In the genomic region with DNA sequence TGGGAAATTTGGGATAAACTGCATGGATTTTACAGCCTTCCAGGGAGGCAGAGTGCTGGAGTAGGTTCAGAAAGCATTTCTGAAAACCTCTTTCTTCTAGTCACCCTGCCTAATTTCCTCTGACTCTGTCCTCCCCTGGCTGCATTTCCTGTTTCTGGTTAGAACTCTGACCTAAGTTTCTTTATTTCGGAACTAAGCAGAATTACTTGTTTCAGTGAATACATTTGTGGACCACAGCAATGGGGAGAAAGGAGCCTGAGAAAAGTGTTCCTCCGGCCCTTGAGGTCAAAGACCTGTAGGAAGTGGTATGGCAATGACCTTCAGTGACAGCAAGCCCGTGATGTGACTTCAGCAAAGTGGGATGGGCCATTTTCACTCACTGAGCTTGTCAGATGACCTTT, we compare ENCODE assay signal across 10 cellular contexts.
A peak's percentile ranks its signal among the peaks of the same experiment; 100 is the strongest.
DNase-seq lines count a peak whose midpoint lies in the region; ATAC-seq, FAIRE-seq and TF ChIP-seq lines count a peak whose summit lies in the region.
"Had no signal": no experiment of that assay in that cellular context is flagged by ENCODE, and none has a peak within 500 bp of the region (broad histone marks: within the 10 kb centered on the region; RNA-seq: fewer than 3 reads in every experiment).

No MANE protein-coding gene starts in this region.

- TF ChIP-seq EP300 in K562 (IDR thresholded peaks at IDR 0.05; ENCODE audit: low read length), result no peak
- no peak for TF ChIP-seq EP300 in suprapubic skin (IDR thresholded peaks at IDR 0.05)

- H3K27ac ChIP-seq in K562 (ENCODE audit: extremely low read depth, low read depth, low read length) (no peak overlapping the region), suprapubic skin (no peak overlapping the region)

- no TSS peak for BruUV-seq in K562 (replicated peaks; lab: Mats Ljungman, UMichigan)

- H3K36me3 ChIP-seq in K562 (ENCODE audit: control insufficient read depth, insufficient read depth, low read length) (no peaks in the 10 kb centered on the region), suprapubic skin (no peaks in the 10 kb centered on the region)

- TF ChIP-seq RAD21 in K562 (CRISPR knock-in tag; conservative IDR thresholded peaks at IDR 0.05 in 1 of 2, IDR thresholded peaks at IDR 0.05 in 1 of 2), result no peak

- peak overlapping the region; percentile 27 for H2AFZ ChIP-seq in K562 (ENCODE audit: low read depth, low read length)

- H3K4me1 ChIP-seq in K562 (replicated peaks in 1 of 2; ENCODE audit: control insufficient read depth in 2 of 2, insufficient read depth in 2 of 2, low read length in 2 of 2) (peaks cover 0 to 17% of the 10 kb centered on the region in 2 experiments; a peak in 4 of 5 replicates), suprapubic skin (peaks cover 7% of the 10 kb centered on the region)

- H3K79me2 ChIP-seq in K562 (ENCODE audit: control insufficient read depth, insufficient read depth, low read length), result no peaks in the 10 kb centered on the region

- no peaks in the 10 kb centered on the region for H3K27me3 ChIP-seq in K562 (ENCODE audit: control insufficient read depth in 2 of 2, insufficient read depth in 2 of 2, low read length in 2 of 2)
- no peaks in the 10 kb centered on the region for H3K27me3 ChIP-seq in suprapubic skin

- TF ChIP-seq POLR2A in K562 (conservative IDR thresholded peaks at IDR 0.05), result no peak
- TF ChIP-seq POLR2A in suprapubic skin (IDR thresholded peaks at IDR 0.05), result no peak

- no peak overlapping the region for H3K9ac ChIP-seq in K562 (ENCODE audit: insufficient read depth in 1 of 2, low read depth in 2 of 2, low read length in 2 of 2)

- no peak overlapping the region for H3K4me2 ChIP-seq in K562 (ENCODE audit: insufficient read depth, low read length)

- intact Hi-C loops in K562 (cut with micrococcal nuclease), result no loop called here

- H3K4me3 ChIP-seq in K562 (no peak overlapping the region), suprapubic skin (no peak overlapping the region)

- DNase-seq in CD1c-positive myeloid dendritic cell (ENCODE audit: extremely low spot score) (peak; percentile 35), GM19239 (ENCODE audit: insufficient read length, low spot score) (no peak), Kasumi-1 (lab: John Stamatoyannopoulos, UW) (peak; percentile 52 to 55), K562 (ENCODE audit: extremely low read depth in 1 of 4, low spot score in 3 of 4) (no peak), suprapubic skin (ENCODE audit: low spot score in 2 of 2) (no peak)
- DNase-seq: kidney, NCI-H2029 had no signal

- TF ChIP-seq CTCF in K562 (IDR thresholded peaks at IDR 0.05 in 2 of 3, conservative IDR thresholded peaks at IDR 0.05 in 1 of 3; ENCODE audit: insufficient read depth in 2 of 3, low read depth in 1 of 3, low read length in 3 of 3) (no peak), suprapubic skin (IDR thresholded peaks at IDR 0.05) (no peak)

- FAIRE-seq in GM19239 (lab: Jason Lieb, UNC) (peak; percentile 69), K562 (lab: Jason Lieb, UNC) (no peak)
- FAIRE-seq: kidney had no signal

- H4K20me1 ChIP-seq in K562 (replicated peaks; ENCODE audit: control insufficient read depth, insufficient read depth, low read length), result no peaks in the 10 kb centered on the region

- H3K9me3 ChIP-seq in K562 (replicated peaks; ENCODE audit: control insufficient read depth, insufficient read depth, low read depth, low read length) (no peaks in the 10 kb centered on the region), suprapubic skin (no peaks in the 10 kb centered on the region)

- ATAC-seq in K562 (no peak; the same call in 2 of the 3 replicates), GM21423 (IDR thresholded peaks at IDR 0.05; ENCODE audit: unreplicated experiment) (no peak), HG03442 (IDR thresholded peaks at IDR 0.05; ENCODE audit: unreplicated experiment) (no peak), HG02970 (IDR thresholded peaks at IDR 0.05; ENCODE audit: low FRiP score, unreplicated experiment) (no peak)

- H3K9me1 ChIP-seq in K562 (ENCODE audit: control insufficient read depth, insufficient read depth, low read length), result no peaks in the 10 kb centered on the region

- in situ Hi-C loops in K562 (cut with MboI), result no loop called here

- 21% methylated on average over 3 of the region's 3 CpGs for WGBS in K562 (ENCODE audit: insufficient coverage, low coverage, missing lambda C conversion rate)
- WGBS in suprapubic skin, result 61% methylated on average over 3 of the region's 3 CpGs

- POLR2A ChIA-PET in K562 (lab: Yijun Ruan, JAX), result interaction anchor here (1.2 to 2.3 kb wide), 4 partner anchors 10 to 175 kb away, joined by 3 to 9 read pairs (median 6); no protein-coding TSS in a partner anchor

- CTCF ChIA-PET in K562 (lab: Yijun Ruan, JAX; ENCODE audit: low intra/inter-chr PET ratio), result no interaction called here

TF ChIP-seq in K562, 482 proteins besides CTCF, POLR2A, EP300 and RAD21:
- peak; percentile 56; the same call in 1 of the 2 replicates for TF ChIP-seq ESRRA (IDR thresholded peaks at IDR 0.05; ENCODE audit: borderline replicate concordance, low read depth)
- no peak for TF ChIP-seq GTF2A2 (tag; IDR thresholded peaks at IDR 0.05)
- no peak for TF ChIP-seq NR2C2 (CRISPR knock-in tag; IDR thresholded peaks at IDR 0.05)
- TF ChIP-seq NR2C2 (tag; IDR thresholded peaks at IDR 0.05), result peak; percentile 76
- no peak for TF ChIP-seq CBX3 (IDR thresholded peaks at IDR 0.05; ENCODE audit: borderline replicate concordance in 1 of 2, low read length in 2 of 2)
- no peak for TF ChIP-seq ZNF121 (CRISPR knock-in tag; conservative IDR thresholded peaks at IDR 0.05)
- TF ChIP-seq GABPA (tag; conservative IDR thresholded peaks at IDR 0.05; ENCODE audit: low read depth), result peak; percentile 32
- TF ChIP-seq SPI1 (IDR thresholded peaks at IDR 0.05; ENCODE audit: borderline replicate concordance, low read depth, low read length), result peak; percentile 40; the same call in 1 of the 2 replicates

Comparison
In these comparisons a context has a peak if more than half of its experiments do, and no peak if none do; other contexts are left out.
1. DNase-seq: peak in CD1c-positive myeloid dendritic cell (single experiment) and Kasumi-1 (2 of 2); none in GM19239 (single experiment), K562 (0 of 4) and suprapubic skin (0 of 2).